In the genomic region with DNA sequence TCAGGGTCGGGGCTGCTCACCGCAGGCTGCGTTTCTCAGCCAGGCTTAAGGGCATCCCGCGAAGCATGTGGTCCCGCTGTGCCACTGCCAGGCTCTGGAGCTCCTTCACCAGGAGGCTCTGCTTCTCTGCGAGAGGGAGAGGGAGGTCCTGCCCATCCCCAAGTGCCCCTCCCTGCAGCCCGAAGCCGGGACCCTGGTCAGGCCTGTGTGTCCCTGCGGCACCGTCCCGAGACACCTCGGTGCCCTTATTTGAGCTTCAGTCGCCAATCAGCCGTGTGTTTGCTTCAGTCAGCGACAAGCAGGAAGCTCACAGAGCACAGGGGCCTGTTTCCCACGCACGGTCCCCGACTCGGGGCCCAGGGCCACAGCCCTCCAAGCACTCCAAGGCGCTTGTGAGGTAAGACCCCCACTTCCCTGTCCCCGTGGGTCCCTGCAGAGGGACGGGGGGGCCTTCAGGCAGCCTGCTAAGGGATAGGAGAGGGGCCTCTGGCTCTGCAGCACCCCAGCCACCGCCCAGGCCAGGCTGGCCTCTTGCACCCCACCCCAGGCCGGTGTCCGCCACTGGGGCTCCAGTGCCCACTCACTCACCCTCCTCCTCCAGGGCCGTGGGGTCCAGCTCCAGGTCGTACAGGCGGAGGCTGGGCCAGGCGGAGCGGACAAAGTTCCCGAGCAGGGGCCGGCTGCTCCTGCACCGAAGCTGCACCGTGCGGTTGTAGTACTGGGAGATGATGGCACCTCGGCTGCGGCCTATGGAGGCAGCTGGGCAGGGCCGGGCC, we compare ENCODE assay signal across 10 cellular contexts. TPM values are rescaled to one million over a fixed set of nuclear protein-coding genes. Genes with fewer than 3 reads are reported as not detected.
DNase-seq lines count a peak whose midpoint lies in the region; ATAC-seq, FAIRE-seq and TF ChIP-seq lines count a peak whose summit lies in the region.
"Had no signal": no experiment of that assay in that cellular context is flagged by ENCODE, and none has a peak within 500 bp of the region (broad histone marks: within the 10 kb centered on the region; RNA-seq: fewer than 3 reads in every experiment).

No MANE protein-coding gene starts in this region.

- ATAC-seq in HepG2: no peak
- no peak for ATAC-seq in HG03108 (IDR thresholded peaks at IDR 0.05; ENCODE audit: unreplicated experiment)
- ATAC-seq in GM18870 (IDR thresholded peaks at IDR 0.05; ENCODE audit: unreplicated experiment): no peak

- H3K36me3 ChIP-seq in HepG2 (replicated peaks in 1 of 2; ENCODE audit: control insufficient read depth in 1 of 2, insufficient read depth in 2 of 2, low read length in 2 of 2) (peaks cover 39 to 47% of the 10 kb centered on the region in 2 experiments; a peak in 4 of 5 replicates), vagina (peaks cover 0 to 7% of the 10 kb centered on the region in 2 donors)

- H3K9me3 ChIP-seq in HepG2 (ENCODE audit: low read length) (no peaks in the 10 kb centered on the region), vagina (no peaks in the 10 kb centered on the region)

- BruUV-seq in HepG2 (replicated peaks; lab: Mats Ljungman, UMichigan): no TSS peak

- H3K4me2 ChIP-seq in HepG2 (ENCODE audit: low read depth, low read length): no peak overlapping the region

- no peak overlapping the region for H3K9ac ChIP-seq in HepG2 (ENCODE audit: insufficient read depth, low read depth, low read length)

- peaks cover 36% of the 10 kb centered on the region for H3K4me1 ChIP-seq in HepG2 (ENCODE audit: insufficient read depth, low read length)
- peaks cover 62% of the 10 kb centered on the region for H3K4me1 ChIP-seq in vagina

- peaks cover 19% of the 10 kb centered on the region for H3K79me2 ChIP-seq in HepG2 (ENCODE audit: insufficient read depth, low read length)

- POLR2A ChIA-PET in HepG2 (lab: Yijun Ruan, JAX): no interaction called here

- CTCF ChIA-PET in HepG2 (lab: Yijun Ruan, JAX; ENCODE audit: low intra/inter-chr PET ratio, low total read pairs): no interaction called here

- TF ChIP-seq POLR2A in HepG2 (IDR thresholded peaks at IDR 0.05; ENCODE audit: insufficient read depth in 1 of 2, low read depth in 2 of 2, low read length in 2 of 2): 0 out of 4 replicates have a peak, but pooled peaks of 1 of the 2 experiments have one; percentile 13
- no peak for TF ChIP-seq POLR2A in vagina (IDR thresholded peaks at IDR 0.05)

- no peak for TF ChIP-seq RAD21 in HepG2 (CRISPR knock-in tag; IDR thresholded peaks at IDR 0.05)

- intact Hi-C loops in HepG2 (cut with micrococcal nuclease; ENCODE audit: unreplicated experiment) (loop anchor here (5.0 kb wide), 1 partner anchor 42 kb away; a partner anchor contains a TSS), vagina (cut with DNase I) (loop anchor here (5.0 kb wide), 1 partner anchor 52 kb away; no protein-coding TSS in a partner anchor)

- H3K27me3 ChIP-seq in HepG2 (ENCODE audit: control insufficient read depth in 1 of 2, insufficient read depth in 2 of 2, low read length in 2 of 2): no peaks in the 10 kb centered on the region
- H3K27me3 ChIP-seq in vagina: no peaks in the 10 kb centered on the region

- no peak for FAIRE-seq in HepG2 (lab: Jason Lieb, UNC)

- H3K4me3 ChIP-seq in HepG2 (replicated peaks in 1 of 3; ENCODE audit: insufficient read depth in 1 of 3, low read depth in 2 of 3, low read length in 3 of 3) (no peak overlapping the region), vagina (no peak overlapping the region)

- TF ChIP-seq EP300 in HepG2 (IDR thresholded peaks at IDR 0.05; ENCODE audit: low read depth in 2 of 2, low read length in 2 of 2) (no peak), HepG2 (CRISPR knock-in tag; IDR thresholded peaks at IDR 0.05; ENCODE audit: borderline replicate concordance) (no peak)

- in situ Hi-C loops in HepG2 (cut with HindIII; ENCODE audit: extremely low pct_ligation_motif_present, low pct_unique_long_range_greater_than_20kb): no loop called here

- 97% methylated on average over 35 of the region's 39 CpGs for WGBS in HepG2 (ENCODE audit: low lambda C conversion rate)

- peak; percentile 58 for DNase-seq in stimulated activated CD4-positive, alpha-beta T cell treated with anti-CD3 and anti-CD28 coated beads, Interleukin-15, amount 100 ng/mL, for 24 hours
- DNase-seq in stimulated activated CD4-positive, alpha-beta T cell treated with anti-CD3 and anti-CD28 coated beads, Interleukin-1b, Interleukin-23, amount 100 ng/mL, for 48 hours: no peak
- peak; percentile 64 for DNase-seq in activated T-cell treated with anti-CD3 and anti-CD28 coated beads, Interleukin-2, amount 50 U/mL, for 1 hour
- no peak for DNase-seq in HepG2 (ENCODE audit: low spot score)
- DNase-seq in vagina (ENCODE audit: extremely low spot score in 2 of 2): no peak
- no peak for DNase-seq in stimulated activated CD8-positive, alpha-beta memory T cell treated with anti-CD3 and anti-CD28 coated beads, Interleukin-4, amount 100 ng/mL, for 48 hours
- DNase-seq: NCI-H1436 treated with DMSO at 0.1 percent for 48 hours had no signal

- no peak overlapping the region for H2AFZ ChIP-seq in HepG2 (ENCODE audit: low read length)

- no peak overlapping the region for H3K27ac ChIP-seq in HepG2 (ENCODE audit: extremely low read length, insufficient read depth, low read length)
- peak overlapping the region; percentile 47 for H3K27ac ChIP-seq in vagina

- TF ChIP-seq CTCF in HepG2 (CRISPR knock-in tag; IDR thresholded peaks at IDR 0.05): no peak
- TF ChIP-seq CTCF in vagina (IDR thresholded peaks at IDR 0.05): no peak

- H4K20me1 ChIP-seq in HepG2 (ENCODE audit: insufficient read depth, low read length): peaks cover 8% of the 10 kb centered on the region; the same call in 1 of the 2 replicates

RNA-seq across cellular contexts. Expression of a gene that starts 3.2 kb away (rescaled TPM):
- total RNA-seq in HepG2 (2016; rRNA removed; fragmentation: Illumina TruSeq; extraction: Trizol): 20.4 and 48.4 TPM in 2 replicates
- total RNA-seq in HepG2 (2016; cell fraction: cytosol; rRNA removed; fragmentation: Illumina TruSeq; extraction: Trizol; ENCODE audit: low read depth): 21.4 and 23.6 TPM in 2 replicates
- total RNA-seq in HepG2 (2016; cell fraction: insoluble cytoplasmic fraction; rRNA removed; fragmentation: Illumina TruSeq; extraction: Trizol): 19.7 and 47.9 TPM in 2 replicates
- total RNA-seq in HepG2 (2016; cell fraction: membrane; rRNA removed; fragmentation: Illumina TruSeq; extraction: Trizol): 29.0 and 34.4 TPM in 2 replicates
- total RNA-seq in HepG2 (2016; cell fraction: nucleus; rRNA removed; fragmentation: Illumina TruSeq; extraction: Trizol): 47.2 and 55.0 TPM in 2 replicates
- 99.1 and 118 TPM in 2 replicates for polyA plus RNA-seq in HepG2 (2011; rRNA removed)
- polyA plus RNA-seq in HepG2 (2011; cell fraction: cytosol; rRNA removed): 42.4 and 70.8 TPM in 2 replicates
- polyA plus RNA-seq in HepG2 (2011; cell fraction: nucleus; rRNA removed): 648 and 982 TPM in 2 replicates
- polyA plus RNA-seq in HepG2 (2012): 45.7 and 50.3 TPM in 2 replicates
- polyA plus RNA-seq in HepG2 (2016; cell fraction: cytosol; fragmentation: Illumina TruSeq; extraction: Trizol; ENCODE audit: low read depth): 8.9 and 10.6 TPM in 2 replicates
- 16.1 and 17.9 TPM in 2 replicates for polyA plus RNA-seq in HepG2 (2016; cell fraction: insoluble cytoplasmic fraction; fragmentation: Illumina TruSeq; extraction: Trizol; ENCODE audit: low read depth)
- polyA plus RNA-seq in HepG2 (2016; cell fraction: membrane; fragmentation: Illumina TruSeq; extraction: Trizol; ENCODE audit: low read depth): 18.2 and 19.0 TPM in 2 replicates
- polyA plus RNA-seq in HepG2 (2016; cell fraction: nucleus; fragmentation: Illumina TruSeq; extraction: Trizol; ENCODE audit: insufficient read depth, low read depth): 126 and 147 TPM in 2 replicates
- 23.3 and 152 TPM in 2 replicates for polyA minus RNA-seq in HepG2 (2011; rRNA and poly(A)+ RNA removed; ENCODE audit: low replicate concordance)
- 48.9 and 63.1 TPM in 2 replicates for polyA minus RNA-seq in HepG2 (2011; cell fraction: cytosol; rRNA and poly(A)+ RNA removed)
- 92.6 and 109 TPM in 2 replicates for polyA minus RNA-seq in HepG2 (2011; cell fraction: nucleus; rRNA and poly(A)+ RNA removed)
- total RNA-seq in vagina: 64.8 TPM

RNA-seq across cellular contexts. Expression of a gene that starts 5.2 kb away (rescaled TPM):
- total RNA-seq in HepG2 (2016; rRNA removed; fragmentation: Illumina TruSeq; extraction: Trizol) (0.08 and 0.53 TPM in 2 replicates), vagina (24.6 TPM)
- 0.09 and 0.61 TPM in 2 replicates for total RNA-seq in HepG2 (2016; cell fraction: cytosol; rRNA removed; fragmentation: Illumina TruSeq; extraction: Trizol; ENCODE audit: low read depth)
- 0.04 and 0.65 TPM in 2 replicates for total RNA-seq in HepG2 (2016; cell fraction: insoluble cytoplasmic fraction; rRNA removed; fragmentation: Illumina TruSeq; extraction: Trizol)
- 0.83 TPM in 2 replicates for total RNA-seq in HepG2 (2016; cell fraction: membrane; rRNA removed; fragmentation: Illumina TruSeq; extraction: Trizol)
- 0.85 and 1.9 TPM in 2 replicates for total RNA-seq in HepG2 (2016; cell fraction: nucleus; rRNA removed; fragmentation: Illumina TruSeq; extraction: Trizol)
- polyA plus RNA-seq in HepG2 (2011; rRNA removed): 7.8 and 11.1 TPM in 2 replicates
- 5.7 and 7.7 TPM in 2 replicates for polyA plus RNA-seq in HepG2 (2011; cell fraction: cytosol; rRNA removed)
- 35.7 and 61.8 TPM in 2 replicates for polyA plus RNA-seq in HepG2 (2011; cell fraction: nucleus; rRNA removed)
- 5.3 and 8.8 TPM in 2 replicates for polyA plus RNA-seq in HepG2 (2012)
- polyA plus RNA-seq in HepG2 (2016; cell fraction: cytosol; fragmentation: Illumina TruSeq; extraction: Trizol; ENCODE audit: low read depth): 0.12 TPM in 1 of 2 replicates, not detected in the other
- polyA plus RNA-seq in HepG2 (2016; cell fraction: insoluble cytoplasmic fraction; fragmentation: Illumina TruSeq; extraction: Trizol; ENCODE audit: low read depth): 0.13 and 0.74 TPM in 2 replicates
- 0.10 and 0.13 TPM in 2 replicates for polyA plus RNA-seq in HepG2 (2016; cell fraction: membrane; fragmentation: Illumina TruSeq; extraction: Trizol; ENCODE audit: low read depth)
- 0.76 and 1.7 TPM in 2 replicates for polyA plus RNA-seq in HepG2 (2016; cell fraction: nucleus; fragmentation: Illumina TruSeq; extraction: Trizol; ENCODE audit: insufficient read depth, low read depth)
- 0.51 and 13.2 TPM in 2 replicates for polyA minus RNA-seq in HepG2 (2011; rRNA and poly(A)+ RNA removed; ENCODE audit: low replicate concordance)
- polyA minus RNA-seq in HepG2 (2011; cell fraction: cytosol; rRNA and poly(A)+ RNA removed): 4.5 and 4.8 TPM in 2 replicates
- polyA minus RNA-seq in HepG2 (2011; cell fraction: nucleus; rRNA and poly(A)+ RNA removed): 12.2 and 14.3 TPM in 2 replicates

RNA-seq across cellular contexts. Expression of a gene that starts 20.9 kb away (rescaled TPM):
- total RNA-seq in HepG2 (2016; rRNA removed; fragmentation: Illumina TruSeq; extraction: Trizol): 0.22 and 1.7 TPM in 2 replicates
- total RNA-seq in HepG2 (2016; cell fraction: cytosol; rRNA removed; fragmentation: Illumina TruSeq; extraction: Trizol; ENCODE audit: low read depth): 0.51 and 0.88 TPM in 2 replicates
- total RNA-seq in HepG2 (2016; cell fraction: insoluble cytoplasmic fraction; rRNA removed; fragmentation: Illumina TruSeq; extraction: Trizol): 0.84 and 0.86 TPM in 2 replicates
- 1.1 and 1.2 TPM in 2 replicates for total RNA-seq in HepG2 (2016; cell fraction: membrane; rRNA removed; fragmentation: Illumina TruSeq; extraction: Trizol)
- 0.38 and 2.4 TPM in 2 replicates for total RNA-seq in HepG2 (2016; cell fraction: nucleus; rRNA removed; fragmentation: Illumina TruSeq; extraction: Trizol)
- polyA plus RNA-seq in HepG2 (2011; rRNA removed): 1.9 and 2.8 TPM in 2 replicates
- 1.1 and 1.8 TPM in 2 replicates for polyA plus RNA-seq in HepG2 (2011; cell fraction: cytosol; rRNA removed)
- 5.8 and 10.0 TPM in 2 replicates for polyA plus RNA-seq in HepG2 (2011; cell fraction: nucleus; rRNA removed)
- 1.5 and 2.2 TPM in 2 replicates for polyA plus RNA-seq in HepG2 (2012)
- polyA plus RNA-seq in HepG2 (2016; cell fraction: cytosol; fragmentation: Illumina TruSeq; extraction: Trizol; ENCODE audit: low read depth): 0.23 and 0.46 TPM in 2 replicates
- 0.60 TPM in 1 of 2 replicates, not detected in the other for polyA plus RNA-seq in HepG2 (2016; cell fraction: insoluble cytoplasmic fraction; fragmentation: Illumina TruSeq; extraction: Trizol; ENCODE audit: low read depth)
- polyA plus RNA-seq in HepG2 (2016; cell fraction: membrane; fragmentation: Illumina TruSeq; extraction: Trizol; ENCODE audit: low read depth): 0.59 and 1.1 TPM in 2 replicates
- polyA plus RNA-seq in HepG2 (2016; cell fraction: nucleus; fragmentation: Illumina TruSeq; extraction: Trizol; ENCODE audit: insufficient read depth, low read depth): 2.4 and 2.9 TPM in 2 replicates
- 0.72 TPM in 1 of 2 replicates, not detected in the other for polyA minus RNA-seq in HepG2 (2011; rRNA and poly(A)+ RNA removed; ENCODE audit: low replicate concordance)
- polyA minus RNA-seq in HepG2 (2011; cell fraction: cytosol; rRNA and poly(A)+ RNA removed): not detected in 2 replicates
- 1.5 and 3.1 TPM in 2 replicates for polyA minus RNA-seq in HepG2 (2011; cell fraction: nucleus; rRNA and poly(A)+ RNA removed)
- total RNA-seq in vagina: not detected
- polyA plus RNA-seq: adipose tissue had no signal

RNA-seq across cellular contexts. Expression of a gene that starts 43.1 kb away (rescaled TPM):
- 28.7 and 46.7 TPM in 2 replicates for total RNA-seq in HepG2 (2016; rRNA removed; fragmentation: Illumina TruSeq; extraction: Trizol)
- total RNA-seq in HepG2 (2016; cell fraction: cytosol; rRNA removed; fragmentation: Illumina TruSeq; extraction: Trizol; ENCODE audit: low read depth): 15.8 and 18.7 TPM in 2 replicates
- 21.7 and 51.0 TPM in 2 replicates for total RNA-seq in HepG2 (2016; cell fraction: insoluble cytoplasmic fraction; rRNA removed; fragmentation: Illumina TruSeq; extraction: Trizol)
- total RNA-seq in HepG2 (2016; cell fraction: membrane; rRNA removed; fragmentation: Illumina TruSeq; extraction: Trizol): 31.9 and 34.8 TPM in 2 replicates
- 43.0 and 51.6 TPM in 2 replicates for total RNA-seq in HepG2 (2016; cell fraction: nucleus; rRNA removed; fragmentation: Illumina TruSeq; extraction: Trizol)
- 170 and 192 TPM in 2 replicates for polyA plus RNA-seq in HepG2 (2011; rRNA removed)
- 200 and 244 TPM in 2 replicates for polyA plus RNA-seq in HepG2 (2011; cell fraction: cytosol; rRNA removed)
- polyA plus RNA-seq in HepG2 (2011; cell fraction: nucleus; rRNA removed): 116 and 129 TPM in 2 replicates
- 52.7 and 59.2 TPM in 2 replicates for polyA plus RNA-seq in HepG2 (2012)
- 35.1 and 40.6 TPM in 2 replicates for polyA plus RNA-seq in HepG2 (2016; cell fraction: cytosol; fragmentation: Illumina TruSeq; extraction: Trizol; ENCODE audit: low read depth)
- 52.5 and 60.0 TPM in 2 replicates for polyA plus RNA-seq in HepG2 (2016; cell fraction: insoluble cytoplasmic fraction; fragmentation: Illumina TruSeq; extraction: Trizol; ENCODE audit: low read depth)
- 62.1 and 68.8 TPM in 2 replicates for polyA plus RNA-seq in HepG2 (2016; cell fraction: membrane; fragmentation: Illumina TruSeq; extraction: Trizol; ENCODE audit: low read depth)
- 160 and 166 TPM in 2 replicates for polyA plus RNA-seq in HepG2 (2016; cell fraction: nucleus; fragmentation: Illumina TruSeq; extraction: Trizol; ENCODE audit: insufficient read depth, low read depth)
- polyA minus RNA-seq in HepG2 (2011; rRNA and poly(A)+ RNA removed; ENCODE audit: low replicate concordance): 231 and 401 TPM in 2 replicates
- 73.3 and 75.3 TPM in 2 replicates for polyA minus RNA-seq in HepG2 (2011; cell fraction: cytosol; rRNA and poly(A)+ RNA removed)
- 23.0 and 28.7 TPM in 2 replicates for polyA minus RNA-seq in HepG2 (2011; cell fraction: nucleus; rRNA and poly(A)+ RNA removed)
- 82.3 TPM for total RNA-seq in vagina

Comparison
In these comparisons a context has a peak if more than half of its experiments do, and no peak if none do; other contexts are left out.
1. DNase-seq: peak in stimulated activated CD4-positive, alpha-beta T cell treated with anti-CD3 and anti-CD28 coated beads, Interleukin-15, amount 100 ng/mL, for 24 hours (single experiment) and activated T-cell treated with anti-CD3 and anti-CD28 coated beads, Interleukin-2, amount 50 U/mL, for 1 hour (single experiment); none in stimulated activated CD4-positive, alpha-beta T cell treated with anti-CD3 and anti-CD28 coated beads, Interleukin-1b, Interleukin-23, amount 100 ng/mL, for 48 hours (single experiment), HepG2 (single experiment), vagina (0 of 2) and stimulated activated CD8-positive, alpha-beta memory T cell treated with anti-CD3 and anti-CD28 coated beads, Interleukin-4, amount 100 ng/mL, for 48 hours (single experiment).